Comparison of ENCODE assay signal across 8 cellular contexts in the genomic region with DNA sequence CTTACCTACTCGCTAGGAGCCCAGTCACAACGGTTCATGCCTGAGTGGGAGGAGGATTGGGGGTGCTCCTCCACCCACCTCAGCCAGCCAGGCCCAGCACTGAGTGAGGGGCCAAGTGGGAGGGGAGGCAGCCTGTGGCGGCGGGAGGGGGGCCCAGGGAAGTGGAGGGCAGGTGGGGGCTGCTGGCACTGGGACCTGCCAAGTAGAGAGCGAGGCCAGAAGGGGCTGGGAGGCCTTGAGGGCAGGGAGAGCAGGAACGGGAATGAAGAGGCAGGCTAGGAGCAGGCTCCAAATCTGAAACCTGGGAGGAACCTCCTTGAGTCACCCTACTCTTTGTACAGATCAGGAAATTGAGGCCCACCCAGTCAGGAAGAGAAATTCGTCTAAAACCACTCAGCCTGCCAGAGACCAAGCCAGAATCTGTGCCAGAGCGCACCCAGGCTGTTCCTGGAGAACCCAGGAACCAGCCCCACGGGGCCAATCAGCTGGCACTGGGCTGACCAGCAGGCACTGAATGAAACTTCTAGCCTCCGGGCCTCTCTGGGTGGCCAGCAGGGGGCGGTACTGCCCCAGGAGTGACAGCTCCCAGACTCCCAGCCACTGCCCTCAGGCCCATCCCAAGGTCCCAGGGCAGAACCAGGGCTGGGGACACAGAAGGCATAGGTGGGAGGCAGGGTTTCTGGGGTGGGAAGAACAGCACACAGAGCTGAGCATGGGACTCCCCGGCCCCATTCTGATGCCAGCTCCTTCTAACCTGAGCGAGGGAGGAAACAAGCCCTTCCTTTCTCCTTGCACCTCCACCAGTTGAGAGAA.
A peak's percentile ranks its signal among the peaks of the same experiment; 100 is the strongest.
DNase-seq lines count a peak whose midpoint lies in the region; ATAC-seq lines count a peak whose summit lies in the region.

No MANE protein-coding gene starts in this region.

- ATAC-seq in HG02678 (IDR thresholded peaks at IDR 0.05; ENCODE audit: unreplicated experiment) (peak; percentile 32), HG02885 (IDR thresholded peaks at IDR 0.05; ENCODE audit: poor library complexity, unreplicated experiment) (no peak)

- DNase-seq in D341Med (ENCODE audit: low spot score) (peak; percentile 91), NCI-H748 treated with DMSO at 0.1 percent for 48 hours (lab: John Stamatoyannopoulos, UW) (peak; percentile 24), medulla oblongata (ENCODE audit: extremely low spot score) (peak; percentile 94)
- peak; percentile 86 to 91 for DNase-seq in activated CD4-positive, alpha-beta T cell treated with anti-CD3 and anti-CD28 coated beads, Interleukin-2, amount 50 U/mL, for 48 hours
- peak; percentile 66 for DNase-seq in effector CD4-positive, alpha-beta T cell
- DNase-seq in stimulated activated CD8-positive, alpha-beta memory T cell treated with anti-CD3 and anti-CD28 coated beads, Interleukin-2, amount 100 ng/mL, for 1 hour (ENCODE audit: low read depth in 2 of 2) = peak; percentile 41 to 63

Comparison
In these comparisons a context has a peak if more than half of its experiments do, and no peak if none do; other contexts are left out.
1. DNase-seq: peak in every context shown above with its lines; median percentile 94 in medulla oblongata; 91 in D341Med; 88 in activated CD4-positive, alpha-beta T cell treated with anti-CD3 and anti-CD28 coated beads, Interleukin-2, amount 50 U/mL, for 48 hours; 66 in effector CD4-positive, alpha-beta T cell; 52 in stimulated activated CD8-positive, alpha-beta memory T cell treated with anti-CD3 and anti-CD28 coated beads, Interleukin-2, amount 100 ng/mL, for 1 hour; 24 in NCI-H748 treated with DMSO at 0.1 percent for 48 hours.